18 cellular contexts compared by ENCODE assay signal in genomic region chr15:35309886-35310285, GRCh38.
DNase-seq lines count a peak whose midpoint lies in the region; ATAC-seq and TF ChIP-seq lines count a peak whose summit lies in the region.
"Had no signal": no experiment of that assay in that cellular context is flagged by ENCODE, and none has a peak within 500 bp of the region (broad histone marks: within the 10 kb centered on the region; RNA-seq: fewer than 3 reads in every experiment).

No MANE protein-coding gene starts in this region.

- H3K9me3 ChIP-seq in heart left ventricle (no peaks in the 10 kb centered on the region), transverse colon (no peaks in the 10 kb centered on the region)
- H3K9me3 ChIP-seq: Peyer's patch, thyroid gland had no signal

- no peak for ATAC-seq in heart left ventricle
- ATAC-seq in left cardiac atrium, result no peak
- no peak for ATAC-seq in HG03139 (IDR thresholded peaks at IDR 0.05; ENCODE audit: unreplicated experiment)

- TF ChIP-seq CTCF in heart left ventricle (IDR thresholded peaks at IDR 0.05), result no peak
- no peak for TF ChIP-seq CTCF in transverse colon (IDR thresholded peaks at IDR 0.05)

- WGBS in heart left ventricle, 4 donors, result 61 to 74% (median 64%) methylated on average over 3 of the region's 3 CpGs
- WGBS in transverse colon (ENCODE audit: low coverage in 1 of 2), 2 donors, result 75 to 81% methylated on average over 3 of the region's 3 CpGs

- H3K4me1 ChIP-seq in heart left ventricle, result peaks cover 0 to 61% (median 25%) of the 10 kb centered on the region in 12 donors
- peaks cover 11 to 65% (median 38%) of the 10 kb centered on the region in 4 donors for H3K4me1 ChIP-seq in transverse colon
- H3K4me1 ChIP-seq: thyroid gland had no signal

- DNase-seq in heart left ventricle (no peak), left cardiac atrium (no peak), astrocyte of the hippocampus (ENCODE audit: low read depth, low spot score) (peak; percentile 26), iris pigment epithelial cell (ENCODE audit: low read depth) (peak; percentile 49), transverse colon (no peak), GOT3 (lab: John Stamatoyannopoulos, UW) (no peak), NCI-H774 (lab: John Stamatoyannopoulos, UW) (no peak)
- DNase-seq: 8988T; activated CD4-positive, alpha-beta T cell treated with anti-CD3 and anti-CD28 coated beads, Interleukin-2, amount 50 U/mL, for 4 hours; activated naive CD8-positive, alpha-beta T cell treated with anti-CD3 and anti-CD28 coated beads, Interleukin-2, amount 10 ng/mL, durations not matched to agents 7 days and 5 days; kidney; NCI-H2107; NCI-H748 treated with DMSO at 0.1 percent for 48 hours; Peyer's patch; small intestine; thyroid gland had no signal

- no peak for TF ChIP-seq EP300 in transverse colon (IDR thresholded peaks at IDR 0.05; ENCODE audit: low read depth)

- intact Hi-C loops in heart left ventricle (cut with DNase I), result no loop called here
- intact Hi-C loops in left cardiac atrium (cut with DNase I), result no loop called here
- intact Hi-C loops in transverse colon (cut with DNase I; ENCODE audit: low total_unique reads), result no loop called here

- H3K36me3 ChIP-seq in heart left ventricle (no peaks in the 10 kb centered on the region), transverse colon (no peaks in the 10 kb centered on the region)
- H3K36me3 ChIP-seq: Peyer's patch, thyroid gland had no signal

- in situ Hi-C loops in transverse colon (cut with MboI; ENCODE audit: low pct_ligation_motif_present in 1 of 4, low pct_unique_long_range_greater_than_20kb in 1 of 4, low sequenced_read_pairs in 3 of 4), result no loop called here

- TF ChIP-seq POLR2A in heart left ventricle (IDR thresholded peaks at IDR 0.05) (no peak), transverse colon (IDR thresholded peaks at IDR 0.05) (no peak)

- no peak overlapping the region for H3K4me3 ChIP-seq in heart left ventricle
- no peak overlapping the region for H3K4me3 ChIP-seq in transverse colon
- H3K4me3 ChIP-seq: Peyer's patch, thyroid gland had no signal

- H3K27me3 ChIP-seq in heart left ventricle, result no peaks in the 10 kb centered on the region
- H3K27me3 ChIP-seq in transverse colon, result no peaks in the 10 kb centered on the region
- H3K27me3 ChIP-seq: Peyer's patch, thyroid gland had no signal

- H3K27ac ChIP-seq in heart left ventricle, result peak overlapping the region in 11 of 12 donors; percentile 0 to 72 (median 53)
- peak overlapping the region; percentile 75 to 88 (median 81) for H3K27ac ChIP-seq in transverse colon
- H3K27ac ChIP-seq: C4-2B, Peyer's patch, thyroid gland had no signal

Comparison
In these comparisons a context has a peak if more than half of its experiments do, and no peak if none do; other contexts are left out.
1. DNase-seq: peak in astrocyte of the hippocampus (single experiment) and iris pigment epithelial cell (single experiment); none in heart left ventricle (0 of 5), left cardiac atrium (single experiment), transverse colon (single experiment), GOT3 (single experiment) and NCI-H774 (single experiment).